Comparison of ENCODE assay signal across 8 cellular contexts in the genomic region with DNA sequence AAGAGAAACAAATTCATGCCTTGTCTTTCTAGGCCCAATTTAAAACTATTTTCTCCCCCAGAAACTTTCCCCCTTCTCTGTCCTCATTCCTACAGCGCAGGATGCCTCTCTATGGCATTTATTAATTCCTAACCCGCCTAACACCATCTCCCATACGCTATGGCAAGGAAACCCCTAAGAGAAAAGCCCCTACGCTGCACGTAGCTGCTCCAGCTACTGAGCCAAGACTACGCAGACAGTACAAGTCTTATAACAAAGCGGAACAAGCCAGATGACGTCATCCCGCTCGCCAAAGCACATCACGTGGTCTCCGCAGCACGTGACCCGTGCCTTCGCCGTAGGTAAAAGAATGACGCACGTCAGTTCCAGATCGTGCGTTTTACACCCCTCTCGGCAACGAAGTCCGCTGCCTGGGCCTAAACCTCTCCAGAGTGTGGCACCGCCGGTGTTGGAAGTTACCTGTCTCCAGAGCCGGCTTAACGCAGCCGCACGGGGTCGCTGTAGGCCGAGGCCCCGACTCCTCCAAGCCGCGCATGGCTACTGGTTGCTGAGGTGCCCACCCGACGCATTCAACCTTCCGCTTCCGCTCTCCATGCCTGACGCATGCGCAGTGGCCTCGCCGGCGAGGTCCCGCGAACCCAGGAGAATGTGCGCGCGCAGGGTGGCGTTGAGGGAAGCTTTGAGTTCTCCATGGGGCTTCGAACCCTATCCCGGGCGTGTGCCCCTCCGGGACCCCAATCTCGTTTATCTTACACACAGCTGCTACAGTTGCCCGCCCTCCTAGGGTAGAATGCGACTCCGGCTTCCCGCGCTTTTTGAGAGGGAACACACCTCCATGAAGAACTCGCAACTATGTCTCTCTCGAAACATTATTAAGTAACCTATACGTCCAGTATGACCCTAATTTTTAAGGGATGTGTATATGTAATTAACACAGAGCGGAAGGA. TPM values are rescaled to one million over a fixed set of nuclear protein-coding genes. Genes with fewer than 3 reads are reported as not detected.
A peak's percentile ranks its signal among the peaks of the same experiment; 100 is the strongest.
DNase-seq lines count a peak whose midpoint lies in the region; ATAC-seq and TF ChIP-seq lines count a peak whose summit lies in the region.

A gene with protein sequence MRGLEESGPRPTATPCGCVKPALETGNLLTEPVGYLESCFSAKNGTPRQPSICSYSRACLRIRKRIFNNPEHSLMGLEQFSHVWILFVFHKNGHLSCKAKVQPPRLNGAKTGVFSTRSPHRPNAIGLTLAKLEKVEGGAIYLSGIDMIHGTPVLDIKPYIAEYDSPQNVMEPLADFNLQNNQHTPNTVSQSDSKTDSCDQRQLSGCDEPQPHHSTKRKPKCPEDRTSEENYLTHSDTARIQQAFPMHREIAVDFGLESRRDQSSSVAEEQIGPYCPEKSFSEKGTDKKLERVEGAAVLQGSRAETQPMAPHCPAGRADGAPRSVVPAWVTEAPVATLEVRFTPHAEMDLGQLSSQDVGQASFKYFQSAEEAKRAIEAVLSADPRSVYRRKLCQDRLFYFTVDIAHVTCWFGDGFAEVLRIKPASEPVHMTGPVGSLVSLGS (minus strand): TSS at position 542 of the 947 bp plus-strand sequence. CDS start 7 bp downstream, at position 535.

- H3K4me1 ChIP-seq in PC-3 (ENCODE audit: insufficient read depth, low read length) (peaks cover 10% of the 10 kb centered on the region), esophagus (ENCODE audit: control insufficient read depth in 2 of 2, insufficient read depth in 2 of 2, low read length in 1 of 2) (no peaks in the 10 kb centered on the region), mucosa of stomach (ENCODE audit: control insufficient read depth, insufficient read depth, low read length) (peaks cover 8% of the 10 kb centered on the region)

- intact Hi-C loops in PC-3 (cut with micrococcal nuclease) = loop anchor here (1.0 to 2.0 kb wide), 3 partner anchors 61 to 289 kb away; a partner anchor contains a TSS

- BruUV-seq in PC-3 (replicated peaks; lab: Mats Ljungman, UMichigan) = TSS peak; percentile 96

- H3K27ac ChIP-seq in PC-3 (ENCODE audit: low read length) (peak within 1 kb of the TSS; percentile 89), esophagus (ENCODE audit: low read depth in 2 of 2, low read length in 1 of 2) (peak within 1 kb of the TSS; percentile 98 to 100)

- DNase-seq in DMS53 treated with DMSO at 0.1 percent for 48 hours (lab: John Stamatoyannopoulos, UW; ENCODE audit: unreplicated experiment) (peak; percentile 87), PC-3 (peak; percentile 93)
- DNase-seq in Jurkat, Clone E6-1 (ENCODE audit: low read depth, low spot score) = peak; percentile 99
- DNase-seq in activated T-cell treated with anti-CD3 and anti-CD28 coated beads, Interleukin-2, amount 50 U/mL, for 1 hour = peak; percentile 98
- peak; percentile 98 for DNase-seq in stimulated activated CD8-positive, alpha-beta memory T cell treated with anti-CD3 and anti-CD28 coated beads, Interleukin-7, amount 100 ng/mL, for 1 hour (ENCODE audit: low read depth in 2 of 2)

- WGBS in esophagus, 2 donors = 0 to 1% methylated on average over 63 of the region's 63 CpGs

- CTCF ChIA-PET in PC-3 (lab: Charles Lee) = interaction anchor here (0.6 kb wide), 2 partner anchors 44 to 875 kb away, joined by 7 read pairs; no protein-coding TSS in a partner anchor

- no peaks in the 10 kb centered on the region for H3K9me2 ChIP-seq in PC-3 (replicated peaks; ENCODE audit: low read length)

- peaks cover 7% of the 10 kb centered on the region for H3K79me2 ChIP-seq in PC-3 (ENCODE audit: low read length)

- H3K9ac ChIP-seq in PC-3 (ENCODE audit: low read length) = peak within 1 kb of the TSS; percentile 87
- peak within 1 kb of the TSS; percentile 92 for H3K9ac ChIP-seq in mucosa of stomach (ENCODE audit: low read length)

- H4K20me1 ChIP-seq in PC-3 (ENCODE audit: low read length) = no peaks in the 10 kb centered on the region

- POLR2A ChIA-PET in PC-3 (lab: Charles Lee; ENCODE audit: unreplicated experiment) = interaction anchor here (0.6 kb wide), 1 partner anchor 286 kb away, joined by 5 read pairs; no protein-coding TSS in a partner anchor

- H3K27me3 ChIP-seq in PC-3 (ENCODE audit: low read length) (peaks cover 15% of the 10 kb centered on the region; the same call in 1 of the 2 replicates), esophagus (ENCODE audit: control insufficient read depth in 1 of 2, insufficient read depth in 2 of 2, low read length in 2 of 2) (no peaks in the 10 kb centered on the region), mucosa of stomach (ENCODE audit: control insufficient read depth, insufficient read depth, low read length) (no peaks in the 10 kb centered on the region)

- H3F3A ChIP-seq in PC-3 (ENCODE audit: low read length, unreplicated experiment) = peaks cover 5% of the 10 kb centered on the region

- H3K4me2 ChIP-seq in PC-3 (ENCODE audit: low read length) = peak within 1 kb of the TSS; percentile 100

- H2AFZ ChIP-seq in PC-3 (ENCODE audit: low read length) = peak within 1 kb of the TSS; percentile 100

- no peaks in the 10 kb centered on the region for H3K9me3 ChIP-seq in PC-3 (ENCODE audit: low read length)
- no peaks in the 10 kb centered on the region for H3K9me3 ChIP-seq in esophagus (ENCODE audit: control insufficient read depth in 2 of 2, insufficient read depth in 1 of 2, low read depth in 1 of 2, low read length in 1 of 2)
- no peaks in the 10 kb centered on the region for H3K9me3 ChIP-seq in mucosa of stomach (ENCODE audit: control insufficient read depth, low read length)

- peak; percentile 73 for TF ChIP-seq CTCF in PC-3 (conservative IDR thresholded peaks at IDR 0.05; ENCODE audit: low read depth, low read length)

- ATAC-seq in GM21619 (IDR thresholded peaks at IDR 0.05; ENCODE audit: unreplicated experiment) = peak; percentile 82
- ATAC-seq in PC-3 = peak; percentile 82

- H3K4me3 ChIP-seq in Jurkat, Clone E6-1 (ENCODE audit: low read length) = peak within 1 kb of the TSS; percentile 83
- H3K4me3 ChIP-seq in PC-3 (ENCODE audit: low read length) (peak within 1 kb of the TSS; percentile 76), esophagus (ENCODE audit: low read depth in 1 of 2, low read length in 2 of 2) (peak within 1 kb of the TSS; percentile 61 to 69), mucosa of stomach (ENCODE audit: low read length) (peak within 1 kb of the TSS; percentile 83)

- H3K36me3 ChIP-seq in PC-3 (ENCODE audit: low read depth, low read length) = no peaks in the 10 kb centered on the region; the same call in 1 of the 2 replicates
- H3K36me3 ChIP-seq in esophagus (ENCODE audit: control insufficient read depth in 2 of 2, insufficient read depth in 2 of 2, low read length in 1 of 2) = no peaks in the 10 kb centered on the region
- H3K36me3 ChIP-seq in mucosa of stomach (ENCODE audit: control insufficient read depth, insufficient read depth, low read length) = no peaks in the 10 kb centered on the region

RNA-seq across cellular contexts. Expression of the gene that starts here (rescaled TPM):
- 7.8 TPM for polyA plus RNA-seq in Jurkat, Clone E6-1 (2012; ENCODE audit: insufficient read depth, insufficient read length)
- 7.5 and 14.3 TPM in 2 replicates for total RNA-seq in PC-3 (2014; rRNA removed)
- 1 to 10 TPM; 4.3 to 8.9 TPM for polyA plus RNA-seq in esophagus

Comparison
In these comparisons a context has a peak if more than half of its experiments do, and no peak if none do; other contexts are left out.
1. Peak in every context shown above with its lines: DNase-seq, ATAC-seq, H3K4me3 ChIP-seq and H3K27ac ChIP-seq.